9 cellular contexts compared by ENCODE assay signal in genomic region chr14:103593577-103593976, GRCh38. TPM values are rescaled to one million over a fixed set of nuclear protein-coding genes. Genes with fewer than 3 reads are reported as not detected.
DNase-seq lines count a peak whose midpoint lies in the region; ATAC-seq, FAIRE-seq and TF ChIP-seq lines count a peak whose summit lies in the region.
"Had no signal": no experiment of that assay in that cellular context is flagged by ENCODE, and none has a peak within 500 bp of the region (broad histone marks: within the 10 kb centered on the region; RNA-seq: fewer than 3 reads in every experiment).

No MANE protein-coding gene starts in this region.

- intact Hi-C loops in colonic mucosa (cut with DNase I) = no loop called here

- no peak overlapping the region for H3K27ac ChIP-seq in colonic mucosa

- ATAC-seq in GM21529 (IDR thresholded peaks at IDR 0.05; ENCODE audit: unreplicated experiment) (peak; percentile 96), HG03565 (IDR thresholded peaks at IDR 0.05; ENCODE audit: unreplicated experiment) (peak; percentile 90), memory B cell (ENCODE audit: low read depth) (peak; percentile 93)

- no peaks in the 10 kb centered on the region for H3K9me3 ChIP-seq in colonic mucosa

- H3K27me3 Mint-ChIP-seq in memory B cell = no peaks in the 10 kb centered on the region
- H3K27me3 Mint-ChIP-seq: activated naive CD8-positive, alpha-beta T cell had no signal

- H3K27me3 ChIP-seq in colonic mucosa = no peaks in the 10 kb centered on the region

- no peaks in the 10 kb centered on the region for H3K36me3 ChIP-seq in colonic mucosa

- H3K4me1 ChIP-seq in colonic mucosa = no peaks in the 10 kb centered on the region

- peak overlapping the region; percentile 84 for H3K4me3 Mint-ChIP-seq in memory B cell
- H3K4me3 Mint-ChIP-seq: activated naive CD8-positive, alpha-beta T cell had no signal

- H3K27ac Mint-ChIP-seq in memory B cell = peak overlapping the region; percentile 77
- H3K27ac Mint-ChIP-seq: activated naive CD8-positive, alpha-beta T cell had no signal

- DNase-seq in GM18507 (ENCODE audit: extremely low spot score, insufficient read length, low read depth) = peak; percentile 69
- no peak for DNase-seq in memory B cell (ENCODE audit: low spot score in 2 of 2)
- DNase-seq in LoVo (ENCODE audit: low spot score) = no peak
- no peak for DNase-seq in dedifferentiated amniotic fluid mesenchymal stem cell (ENCODE audit: extremely low spot score)
- DNase-seq in foreskin fibroblast = no peak
- DNase-seq in colonic mucosa = no peak

- no peak overlapping the region for H3K4me3 ChIP-seq in foreskin fibroblast (ENCODE audit: low read depth in 1 of 2, low read length in 2 of 2)
- H3K4me3 ChIP-seq in colonic mucosa = no peak overlapping the region

- no peak overlapping the region for H3K9ac ChIP-seq in colonic mucosa (ENCODE audit: low read depth in 2 of 2, low read length in 2 of 2)

- no peaks in the 10 kb centered on the region for H3K4me1 Mint-ChIP-seq in memory B cell

- TF ChIP-seq CTCF in foreskin fibroblast (IDR thresholded peaks at IDR 0.05; ENCODE audit: low read depth, low read length) (no peak), colonic mucosa (IDR thresholded peaks at IDR 0.05) (no peak)

- no peaks in the 10 kb centered on the region for H3K9me3 Mint-ChIP-seq in memory B cell

- H3K36me3 Mint-ChIP-seq in memory B cell = peaks cover 3% of the 10 kb centered on the region
- H3K36me3 Mint-ChIP-seq: activated naive CD8-positive, alpha-beta T cell had no signal

- FAIRE-seq in GM18507 (lab: Jason Lieb, UNC) = peak; percentile 98

RNA-seq across cellular contexts. Expression of gene COA8, which starts 30.8 kb away (rescaled TPM):
- total RNA-seq in colonic mucosa = 10 to 100 TPM; 37.1 to 41.5 TPM

RNA-seq across cellular contexts. Expression of gene BAG5, which starts 31.1 kb away (rescaled TPM):
- total RNA-seq in colonic mucosa = 10 to 100 TPM; 26.8 to 29.7 TPM

RNA-seq across cellular contexts. Expression of gene KLC1, which starts 35.4 kb away (rescaled TPM):
- total RNA-seq in colonic mucosa = 100 to 1,000 TPM in 1 of 2 donors, 10 to 100 TPM in 1; 78.1 to 112 TPM
